In genomic region chr18:58867281-58867961, GRCh38 we compare ENCODE assay signal across 13 cellular contexts. TPM values are rescaled to one million over a fixed set of nuclear protein-coding genes. Genes with fewer than 3 reads are reported as not detected.
DNase-seq lines count a peak whose midpoint lies in the region; ATAC-seq and TF ChIP-seq lines count a peak whose summit lies in the region.
"Had no signal": no experiment of that assay in that cellular context is flagged by ENCODE, and none has a peak within 500 bp of the region (broad histone marks: within the 10 kb centered on the region; RNA-seq: fewer than 3 reads in every experiment).

No MANE protein-coding gene starts in this region.

- H3K4me1 ChIP-seq in Panc1 (ENCODE audit: control insufficient read depth, insufficient read depth, low read length) (peaks cover 32% of the 10 kb centered on the region), foreskin keratinocyte (peaks cover 27% of the 10 kb centered on the region)

- no peaks in the 10 kb centered on the region for H3K9me3 Mint-ChIP-seq in stimulated activated memory B cell treated with anti-CD40 and anti-IgM and Interleukin-4, amounts not matched to agents 10 μg/mL and 1 μg/mL and 100 μg/mL, for 72 hours
- H3K9me3 Mint-ChIP-seq: T-helper 2 cell treated with Interferon-gamma antibody and Interleukin-4, amounts not matched to agents 5 μg/mL and 100 μg/mL, for 36 hours had no signal

- CTCF ChIA-PET in Panc1 (lab: Charles Lee), result no interaction called here

- POLR2A ChIA-PET in Panc1 (lab: Charles Lee), result no interaction called here

- H3K4me3 Mint-ChIP-seq in stimulated activated memory B cell treated with anti-CD40 and anti-IgM and Interleukin-4, amounts not matched to agents 10 μg/mL and 1 μg/mL and 100 μg/mL, for 72 hours, result no peak overlapping the region
- H3K4me3 Mint-ChIP-seq: T-helper 2 cell treated with Interferon-gamma antibody and Interleukin-4, amounts not matched to agents 5 μg/mL and 100 μg/mL, for 36 hours had no signal

- peaks cover 79% of the 10 kb centered on the region for H3K36me3 Mint-ChIP-seq in stimulated activated memory B cell treated with anti-CD40 and anti-IgM and Interleukin-4, amounts not matched to agents 10 μg/mL and 1 μg/mL and 100 μg/mL, for 72 hours

- H3K27me3 Mint-ChIP-seq in stimulated activated memory B cell treated with anti-CD40 and anti-IgM and Interleukin-4, amounts not matched to agents 10 μg/mL and 1 μg/mL and 100 μg/mL, for 72 hours, result no peaks in the 10 kb centered on the region

- no peak overlapping the region for H3K27ac Mint-ChIP-seq in stimulated activated memory B cell treated with anti-CD40 and anti-IgM and Interleukin-4, amounts not matched to agents 10 μg/mL and 1 μg/mL and 100 μg/mL, for 72 hours
- H3K27ac Mint-ChIP-seq: T-helper 2 cell treated with Interferon-gamma antibody and Interleukin-4, amounts not matched to agents 5 μg/mL and 100 μg/mL, for 36 hours had no signal

- no peak for TF ChIP-seq CTCF in Panc1 (IDR thresholded peaks at IDR 0.05)
- TF ChIP-seq CTCF in foreskin keratinocyte (conservative IDR thresholded peaks at IDR 0.05), result no peak

- H3K27ac ChIP-seq in Panc1 (ENCODE audit: low read length), result peak overlapping the region; percentile 79; the same call in 1 of the 2 replicates
- H3K27ac ChIP-seq in foreskin keratinocyte, result peak overlapping the region; percentile 76

- H3K4me1 Mint-ChIP-seq in stimulated activated memory B cell treated with anti-CD40 and anti-IgM and Interleukin-4, amounts not matched to agents 10 μg/mL and 1 μg/mL and 100 μg/mL, for 72 hours, result peaks cover 61% of the 10 kb centered on the region

- H3K9me3 ChIP-seq in Panc1 (ENCODE audit: control insufficient read depth, insufficient read depth, low read depth, low read length), result no peaks in the 10 kb centered on the region

- no TSS peak for BruUV-seq in Panc1 (replicated peaks; lab: Mats Ljungman, UMichigan)

- in situ Hi-C loops in Panc1 (cut with HindIII; ENCODE audit: low pct_unique_long_range_greater_than_20kb, low sequenced_read_pairs), result no loop called here

- no peaks in the 10 kb centered on the region for H3K36me3 ChIP-seq in Panc1 (ENCODE audit: control insufficient read depth, insufficient read depth, low read length)

- peak; percentile 38 for DNase-seq in COR-L47 (lab: John Stamatoyannopoulos, UW)
- DNase-seq in Panc1 (ENCODE audit: low read depth, low spot score), result no peak
- peak; percentile 93 to 97 for DNase-seq in foreskin keratinocyte
- DNase-seq in sciatic nerve (ENCODE audit: low spot score), result no peak
- DNase-seq in NCI-H1092 (lab: John Stamatoyannopoulos, UW), result no peak
- no peak for DNase-seq in NCI-H1092 treated with DMSO at 0.1 percent for 48 hours (lab: John Stamatoyannopoulos, UW)
- DNase-seq: activated effector memory CD4-positive, alpha-beta T cell treated with anti-CD3 and anti-CD28 coated beads, Interleukin-2, amount 50 U/mL, for 16 hours; CD8-positive, alpha-beta memory T cell; NCI-H526 treated with DMSO at 0.1 percent for 48 hours had no signal

- intact Hi-C loops in Panc1 (cut with micrococcal nuclease; ENCODE audit: unreplicated experiment) (no loop called here), sciatic nerve (cut with DNase I) (loop anchor here (10.0 kb wide), 1 partner anchor 187 kb away; no protein-coding TSS in a partner anchor)

- H3K27me3 ChIP-seq in Panc1 (ENCODE audit: control insufficient read depth, insufficient read depth, low read length) (no peaks in the 10 kb centered on the region), foreskin keratinocyte (no peaks in the 10 kb centered on the region)

- H3K4me3 ChIP-seq in Panc1 (ENCODE audit: low read depth in 2 of 2, low read length in 2 of 2), result no peak overlapping the region

- ATAC-seq in Panc1 (no peak), foreskin keratinocyte (peak; percentile 88), sciatic nerve (peak; percentile 7), GM18870 (IDR thresholded peaks at IDR 0.05; ENCODE audit: unreplicated experiment) (no peak)
- ATAC-seq in stimulated activated memory B cell treated with anti-CD40 and anti-IgM and Interleukin-4, amounts not matched to agents 10 μg/mL and 1 μg/mL and 100 μg/mL, for 72 hours, result no peak
- ATAC-seq: HCT116 had no signal

RNA-seq across cellular contexts. Expression of gene ZNF532, which starts 2.7 kb away (rescaled TPM):
- total RNA-seq in Panc1 (2021; ENCODE audit: unreplicated experiment) (49.8 TPM), foreskin keratinocyte (46.6 and 59.7 TPM in 2 replicates), sciatic nerve (167 TPM)
- 33.3 TPM for polyA plus RNA-seq in Panc1 (2012; ENCODE audit: insufficient read length)
- 7.8 and 8.0 TPM in 2 replicates for polyA plus RNA-seq in foreskin keratinocyte

Comparison
In these comparisons a context has a peak if more than half of its experiments do, and no peak if none do; other contexts are left out.
1. DNase-seq: peak in COR-L47 (single experiment) and foreskin keratinocyte (2 of 2); none in Panc1 (single experiment), sciatic nerve (single experiment), NCI-H1092 (single experiment) and NCI-H1092 treated with DMSO at 0.1 percent for 48 hours (single experiment).
2. ATAC-seq: peak in foreskin keratinocyte (single experiment) and sciatic nerve (single experiment); none in Panc1 (single experiment), stimulated activated memory B cell treated with anti-CD40 and anti-IgM and Interleukin-4, amounts not matched to agents 10 μg/mL and 1 μg/mL and 100 μg/mL, for 72 hours (single experiment) and GM18870 (single experiment).